In genomic region chr17:67273900-67274299, GRCh38 we compare ENCODE assay signal across 35 cellular contexts.
"Had no signal": no experiment of that assay in that cellular context is flagged by ENCODE, and none has a peak within 500 bp of the region (broad histone marks: within the 10 kb centered on the region; RNA-seq: fewer than 3 reads in every experiment).

No MANE protein-coding gene starts in this region.

- H3K36me3 ChIP-seq: MG63 had no signal

- H3K4me3 ChIP-seq: MG63 had no signal

- H3K9me3 ChIP-seq: MG63 had no signal

- DNase-seq: Kasumi-1, MG63, MM.1S, MV-4-11, NCI-H1048, NCI-H1092, NCI-H1092 treated with DMSO at 0.1 percent for 48 hours, NCI-H1105, NCI-H1105 treated with DMSO at 0.1 percent for 48 hours, NCI-H1417, NCI-H1417 treated with DMSO at 0.1 percent for 48 hours, NCI-H1436, NCI-H1436 treated with DMSO at 0.1 percent for 48 hours, NCI-H146, NCI-H1694, NCI-H1694 treated with DMSO at 0.1 percent for 48 hours, NCI-H187, NCI-H187 treated with DMSO at 0.1 percent for 48 hours, NCI-H1930, NCI-H2029, NCI-H2029 treated with DMSO at 0.1 percent for 48 hours, NCI-H2081, NCI-H2081 treated with DMSO at 0.1 percent for 48 hours, NCI-H2107, NCI-H2171, NCI-H2171 treated with DMSO at 0.1 percent for 48 hours, NCI-H2227 treated with DMSO at 0.1 percent for 48 hours, NCI-H226, NCI-H345, NCI-H446, NCI-H446 treated with DMSO at 0.1 percent for 48 hours, NCI-H510A, NCI-H510A treated with DMSO at 0.1 percent for 48 hours, NCI-H524, NCI-H524 treated with DMSO at 0.1 percent for 48 hours had no signal
